In genomic region chr11:77589521-77590193, GRCh38 we compare ENCODE assay signal across 1 cellular context.
TF ChIP-seq lines count a peak whose summit lies in the region.

TSS of gene AQP11 (plus strand) at chr11:77589953. CDS start at chr11:77589993, 40 bp downstream.

TF ChIP-seq in K562, 482 proteins besides CTCF, POLR2A, EP300 and RAD21 (continued from another document and continues in another):
- no peak for TF ChIP-seq U2AF2 (optimal IDR thresholded peaks at IDR 0.05; ENCODE audit: low read depth, low read length)
- TF ChIP-seq KAT7 (CRISPR knock-in tag; IDR thresholded peaks at IDR 0.05; ENCODE audit: borderline replicate concordance): no peak
- TF ChIP-seq PTBP1 (IDR thresholded peaks at IDR 0.05; ENCODE audit: low read depth, low read length): no peak
- TF ChIP-seq DEAF1 (CRISPR knock-in tag; IDR thresholded peaks at IDR 0.05): no peak
- peak; percentile 49; the same call in 1 of the 2 replicates for TF ChIP-seq RBM14 (IDR thresholded peaks at IDR 0.05; ENCODE audit: borderline replicate concordance, insufficient read depth, low read depth, low read length)
- no peak for TF ChIP-seq TRIM24 (IDR thresholded peaks at IDR 0.05)
- no peak for TF ChIP-seq MAFK (IDR thresholded peaks at IDR 0.05; ENCODE audit: low read length)
- no peak for TF ChIP-seq KAT8 (IDR thresholded peaks at IDR 0.05; ENCODE audit: low read depth)
- TF ChIP-seq KLF16 (IDR thresholded peaks at IDR 0.05): no peak
- TF ChIP-seq ZBTB33 (CRISPR knock-in tag; IDR thresholded peaks at IDR 0.05): no peak
- peak; percentile 41; the same call in 1 of the 2 replicates for TF ChIP-seq MAX (CRISPR knock-in tag; IDR thresholded peaks at IDR 0.05)
- no peak for TF ChIP-seq NFXL1 (CRISPR knock-in tag; IDR thresholded peaks at IDR 0.05)
- TF ChIP-seq, protein P1, sequence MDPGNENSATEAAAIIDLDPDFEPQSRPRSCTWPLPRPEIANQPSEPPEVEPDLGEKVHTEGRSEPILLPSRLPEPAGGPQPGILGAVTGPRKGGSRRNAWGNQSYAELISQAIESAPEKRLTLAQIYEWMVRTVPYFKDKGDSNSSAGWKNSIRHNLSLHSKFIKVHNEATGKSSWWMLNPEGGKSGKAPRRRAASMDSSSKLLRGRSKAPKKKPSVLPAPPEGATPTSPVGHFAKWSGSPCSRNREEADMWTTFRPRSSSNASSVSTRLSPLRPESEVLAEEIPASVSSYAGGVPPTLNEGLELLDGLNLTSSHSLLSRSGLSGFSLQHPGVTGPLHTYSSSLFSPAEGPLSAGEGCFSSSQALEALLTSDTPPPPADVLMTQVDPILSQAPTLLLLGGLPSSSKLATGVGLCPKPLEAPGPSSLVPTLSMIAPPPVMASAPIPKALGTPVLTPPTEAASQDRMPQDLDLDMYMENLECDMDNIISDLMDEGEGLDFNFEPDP (CRISPR knock-in tag; IDR thresholded peaks at IDR 0.05): no peak
- TF ChIP-seq ARNT (IDR thresholded peaks at IDR 0.05): no peak
- TF ChIP-seq, protein P2, sequence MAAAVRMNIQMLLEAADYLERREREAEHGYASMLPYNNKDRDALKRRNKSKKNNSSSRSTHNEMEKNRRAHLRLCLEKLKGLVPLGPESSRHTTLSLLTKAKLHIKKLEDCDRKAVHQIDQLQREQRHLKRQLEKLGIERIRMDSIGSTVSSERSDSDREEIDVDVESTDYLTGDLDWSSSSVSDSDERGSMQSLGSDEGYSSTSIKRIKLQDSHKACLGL (CRISPR knock-in tag; IDR thresholded peaks at IDR 0.05; ENCODE audit: borderline replicate concordance, poor library complexity, severe bottlenecking): no peak
- no peak for TF ChIP-seq NFIX (CRISPR knock-in tag; IDR thresholded peaks at IDR 0.05; ENCODE audit: low read depth)
- TF ChIP-seq, protein P3, sequence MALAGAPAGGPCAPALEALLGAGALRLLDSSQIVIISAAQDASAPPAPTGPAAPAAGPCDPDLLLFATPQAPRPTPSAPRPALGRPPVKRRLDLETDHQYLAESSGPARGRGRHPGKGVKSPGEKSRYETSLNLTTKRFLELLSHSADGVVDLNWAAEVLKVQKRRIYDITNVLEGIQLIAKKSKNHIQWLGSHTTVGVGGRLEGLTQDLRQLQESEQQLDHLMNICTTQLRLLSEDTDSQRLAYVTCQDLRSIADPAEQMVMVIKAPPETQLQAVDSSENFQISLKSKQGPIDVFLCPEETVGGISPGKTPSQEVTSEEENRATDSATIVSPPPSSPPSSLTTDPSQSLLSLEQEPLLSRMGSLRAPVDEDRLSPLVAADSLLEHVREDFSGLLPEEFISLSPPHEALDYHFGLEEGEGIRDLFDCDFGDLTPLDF (CRISPR knock-in tag; IDR thresholded peaks at IDR 0.05): no peak
- TF ChIP-seq ETV6 (IDR thresholded peaks at IDR 0.05; ENCODE audit: borderline replicate concordance in 1 of 2, low read depth in 2 of 2, low read length in 1 of 2): no peak
- no peak for TF ChIP-seq ETV6 (CRISPR knock-in tag; IDR thresholded peaks at IDR 0.05; ENCODE audit: borderline replicate concordance)
- no peak for TF ChIP-seq MED1 (CRISPR knock-in tag; IDR thresholded peaks at IDR 0.05; ENCODE audit: borderline replicate concordance)
- TF ChIP-seq ZNF696 (CRISPR knock-in tag; conservative IDR thresholded peaks at IDR 0.05): no peak
- TF ChIP-seq RBM17 (IDR thresholded peaks at IDR 0.05; ENCODE audit: borderline replicate concordance, low read depth, low read length): no peak
- no peak for TF ChIP-seq ELK3 (CRISPR knock-in tag; IDR thresholded peaks at IDR 0.05)
- no peak for TF ChIP-seq E2F4 (CRISPR knock-in tag; IDR thresholded peaks at IDR 0.05; ENCODE audit: low read depth)
- no peak for TF ChIP-seq ZNF76 (CRISPR knock-in tag; IDR thresholded peaks at IDR 0.05; ENCODE audit: borderline replicate concordance)
- TF ChIP-seq ZC3H11A (IDR thresholded peaks at IDR 0.05; ENCODE audit: low read depth, low read length): no peak
- TF ChIP-seq MEIS2 (IDR thresholded peaks at IDR 0.05; ENCODE audit: partially characterized antibody): peak; percentile 68
- TF ChIP-seq GATAD2A (IDR thresholded peaks at IDR 0.05): no peak
- TF ChIP-seq, protein P4, sequence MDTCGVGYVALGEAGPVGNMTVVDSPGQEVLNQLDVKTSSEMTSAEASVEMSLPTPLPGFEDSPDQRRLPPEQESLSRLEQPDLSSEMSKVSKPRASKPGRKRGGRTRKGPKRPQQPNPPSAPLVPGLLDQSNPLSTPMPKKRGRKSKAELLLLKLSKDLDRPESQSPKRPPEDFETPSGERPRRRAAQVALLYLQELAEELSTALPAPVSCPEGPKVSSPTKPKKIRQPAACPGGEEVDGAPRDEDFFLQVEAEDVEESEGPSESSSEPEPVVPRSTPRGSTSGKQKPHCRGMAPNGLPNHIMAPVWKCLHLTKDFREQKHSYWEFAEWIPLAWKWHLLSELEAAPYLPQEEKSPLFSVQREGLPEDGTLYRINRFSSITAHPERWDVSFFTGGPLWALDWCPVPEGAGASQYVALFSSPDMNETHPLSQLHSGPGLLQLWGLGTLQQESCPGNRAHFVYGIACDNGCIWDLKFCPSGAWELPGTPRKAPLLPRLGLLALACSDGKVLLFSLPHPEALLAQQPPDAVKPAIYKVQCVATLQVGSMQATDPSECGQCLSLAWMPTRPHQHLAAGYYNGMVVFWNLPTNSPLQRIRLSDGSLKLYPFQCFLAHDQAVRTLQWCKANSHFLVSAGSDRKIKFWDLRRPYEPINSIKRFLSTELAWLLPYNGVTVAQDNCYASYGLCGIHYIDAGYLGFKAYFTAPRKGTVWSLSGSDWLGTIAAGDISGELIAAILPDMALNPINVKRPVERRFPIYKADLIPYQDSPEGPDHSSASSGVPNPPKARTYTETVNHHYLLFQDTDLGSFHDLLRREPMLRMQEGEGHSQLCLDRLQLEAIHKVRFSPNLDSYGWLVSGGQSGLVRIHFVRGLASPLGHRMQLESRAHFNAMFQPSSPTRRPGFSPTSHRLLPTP (IDR thresholded peaks at IDR 0.05; ENCODE audit: borderline replicate concordance, extremely low read depth, insufficient read length): no peak
- no peak for TF ChIP-seq NCOA1 (IDR thresholded peaks at IDR 0.05; ENCODE audit: low read depth)
- no peak for TF ChIP-seq ATF1 (CRISPR knock-in tag; IDR thresholded peaks at IDR 0.05)
- TF ChIP-seq ATF1 (tag; IDR thresholded peaks at IDR 0.05): peak; percentile 64
- TF ChIP-seq GTF2B (IDR thresholded peaks at IDR 0.05; ENCODE audit: extremely low read depth, insufficient read length): no peak
- no peak for TF ChIP-seq TBL1XR1 (IDR thresholded peaks at IDR 0.05; ENCODE audit: low read length in 2 of 2)
- TF ChIP-seq TEAD1 (CRISPR knock-in tag; IDR thresholded peaks at IDR 0.05): no peak; a peak in 1 of 4 replicates
- no peak for TF ChIP-seq HNRNPUL1 (IDR thresholded peaks at IDR 0.05; ENCODE audit: low read length)
- no peak for TF ChIP-seq SETDB1 (IDR thresholded peaks at IDR 0.05; ENCODE audit: low read length)
- TF ChIP-seq ATF2 (CRISPR knock-in tag; IDR thresholded peaks at IDR 0.05): no peak
- TF ChIP-seq RHOXF2B (CRISPR knock-in tag; conservative IDR thresholded peaks at IDR 0.05): no peak
- TF ChIP-seq PRMT5 (CRISPR knock-in tag; IDR thresholded peaks at IDR 0.05): no peak
- TF ChIP-seq ZNF551 (CRISPR knock-in tag; IDR thresholded peaks at IDR 0.05): no peak
- no peak for TF ChIP-seq TCF15 (CRISPR knock-in tag; IDR thresholded peaks at IDR 0.05)
- no peak for TF ChIP-seq SIX5 (IDR thresholded peaks at IDR 0.05; ENCODE audit: borderline replicate concordance in 1 of 2, insufficient read depth in 1 of 2, low read depth in 1 of 2, low read length in 2 of 2)
- TF ChIP-seq ZNF174 (CRISPR knock-in tag; IDR thresholded peaks at IDR 0.05): no peak
- no peak for TF ChIP-seq RBM39 (optimal IDR thresholded peaks at IDR 0.05; ENCODE audit: low read depth, low read length)
- TF ChIP-seq CBX2 (IDR thresholded peaks at IDR 0.05; ENCODE audit: insufficient read depth, low read length, poor library complexity, severe bottlenecking): no peak
- no peak for TF ChIP-seq HMG20B (CRISPR knock-in tag; IDR thresholded peaks at IDR 0.05)
- no peak for TF ChIP-seq TCF3 (CRISPR knock-in tag; IDR thresholded peaks at IDR 0.05)
- TF ChIP-seq CBFB (CRISPR knock-in tag; IDR thresholded peaks at IDR 0.05): no peak
- TF ChIP-seq, protein P5, sequence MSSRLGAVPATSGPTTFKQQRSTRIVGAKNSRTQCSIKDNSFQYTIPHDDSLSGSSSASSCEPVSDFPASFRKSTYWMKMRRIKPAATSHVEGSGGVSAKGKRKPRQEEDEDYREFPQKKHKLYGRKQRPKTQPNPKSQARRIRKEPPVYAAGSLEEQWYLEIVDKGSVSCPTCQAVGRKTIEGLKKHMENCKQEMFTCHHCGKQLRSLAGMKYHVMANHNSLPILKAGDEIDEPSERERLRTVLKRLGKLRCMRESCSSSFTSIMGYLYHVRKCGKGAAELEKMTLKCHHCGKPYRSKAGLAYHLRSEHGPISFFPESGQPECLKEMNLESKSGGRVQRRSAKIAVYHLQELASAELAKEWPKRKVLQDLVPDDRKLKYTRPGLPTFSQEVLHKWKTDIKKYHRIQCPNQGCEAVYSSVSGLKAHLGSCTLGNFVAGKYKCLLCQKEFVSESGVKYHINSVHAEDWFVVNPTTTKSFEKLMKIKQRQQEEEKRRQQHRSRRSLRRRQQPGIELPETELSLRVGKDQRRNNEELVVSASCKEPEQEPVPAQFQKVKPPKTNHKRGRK (tag; IDR thresholded peaks at IDR 0.05): no peak
- no peak for TF ChIP-seq HDAC3 (IDR thresholded peaks at IDR 0.05; ENCODE audit: borderline replicate concordance, partially characterized antibody)
- TF ChIP-seq NR2F6 (CRISPR knock-in tag; IDR thresholded peaks at IDR 0.05): no peak
- TF ChIP-seq SAFB (IDR thresholded peaks at IDR 0.05; ENCODE audit: borderline replicate concordance, low read depth, low read length): no peak
- TF ChIP-seq XRCC5 (IDR thresholded peaks at IDR 0.05; ENCODE audit: low read depth, low read length): no peak
- peak; percentile 75; the same call in 1 of the 2 replicates for TF ChIP-seq ZBTB7A (IDR thresholded peaks at IDR 0.05; ENCODE audit: borderline replicate concordance, control insufficient read depth, low read depth, low read length)
- no peak for TF ChIP-seq ZNF79 (CRISPR knock-in tag; IDR thresholded peaks at IDR 0.05; ENCODE audit: low read depth)
